In the genomic region with DNA sequence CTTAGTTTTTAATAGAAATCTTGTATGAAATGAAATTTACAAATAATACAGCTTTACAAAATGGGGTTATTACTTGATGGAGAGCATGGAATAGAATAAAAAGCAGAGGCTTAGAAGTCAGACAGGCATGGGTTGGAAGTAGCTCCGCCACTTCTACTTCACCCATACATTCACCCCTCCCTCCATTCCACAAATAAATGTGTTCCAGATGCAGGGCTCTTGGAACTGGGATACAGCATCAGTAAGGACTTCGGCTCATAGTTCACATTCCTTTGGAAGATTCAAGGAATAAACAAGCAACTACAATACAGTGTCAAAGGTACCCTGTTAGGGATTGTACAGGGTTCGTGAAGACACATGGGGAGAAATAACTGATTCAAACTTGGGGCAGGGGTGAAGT, we compare ENCODE assay signal across 11 cellular contexts.
"Had no signal": no experiment of that assay in that cellular context is flagged by ENCODE, and none has a peak within 500 bp of the region (broad histone marks: within the 10 kb centered on the region; RNA-seq: fewer than 3 reads in every experiment).

No MANE protein-coding gene starts in this region.

- H3K4me3 ChIP-seq: psoas muscle, right lobe of liver, suprapubic skin, thyroid gland had no signal

- H3K4me1 ChIP-seq: right lobe of liver, suprapubic skin, thyroid gland had no signal

- H3K9me3 ChIP-seq: psoas muscle, right lobe of liver, suprapubic skin, thyroid gland had no signal

- H3K27ac ChIP-seq: psoas muscle, right lobe of liver, suprapubic skin, thyroid gland had no signal

- DNase-seq: cortex of kidney; effector memory CD4-positive, alpha-beta T cell; foreskin melanocyte; head of caudate nucleus; hippocampal formation; kidney glomerular epithelial cell; mammary epithelial cell; psoas muscle; right lobe of liver had no signal

- H3K27me3 ChIP-seq: right lobe of liver, suprapubic skin, thyroid gland had no signal

- H3K36me3 ChIP-seq: right lobe of liver, suprapubic skin, thyroid gland had no signal
